22 cellular contexts compared by ENCODE assay signal in the genomic region with DNA sequence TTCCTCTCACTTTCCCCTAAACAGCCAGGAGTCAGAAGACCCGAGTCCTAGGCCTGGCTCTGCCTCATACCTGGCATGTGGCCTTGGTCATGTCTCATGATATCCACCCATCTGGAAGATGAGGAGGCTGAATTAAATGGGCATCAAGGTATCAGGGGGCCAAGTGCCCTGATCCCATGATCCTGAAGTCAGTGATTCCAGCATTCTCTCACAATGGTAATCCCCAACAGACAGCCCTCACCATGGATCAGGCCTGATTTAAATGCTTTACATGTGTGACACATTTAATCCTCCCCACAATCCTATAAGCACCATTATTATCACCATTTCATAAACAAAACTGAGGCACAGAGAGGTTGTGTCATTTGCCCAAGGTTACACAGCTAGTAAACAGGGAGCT.
"Had no signal": no experiment of that assay in that cellular context is flagged by ENCODE, and none has a peak within 500 bp of the region (broad histone marks: within the 10 kb centered on the region; RNA-seq: fewer than 3 reads in every experiment).

No MANE protein-coding gene starts in this region.

- H3K36me3 Mint-ChIP-seq: activated CD4-positive, alpha-beta memory T cell treated with anti-CD3 and anti-CD28 coated beads for 36 hours; activated naive CD8-positive, alpha-beta T cell; T-cell had no signal

- DNase-seq: activated CD4-positive, alpha-beta memory T cell treated with anti-CD3 and anti-CD28 coated beads for 36 hours; activated CD4-positive, alpha-beta T cell treated with anti-CD3 and anti-CD28 coated beads, Interleukin-2, amount 10 ng/mL, durations not matched to agents 7 days and 5 days; activated CD4-positive, CD25-positive, alpha-beta regulatory T cell; activated CD8-positive, alpha-beta memory T cell treated with anti-CD3 and anti-CD28 coated beads for 24 hours; activated effector memory CD4-positive, alpha-beta T cell treated with anti-CD3 and anti-CD28 coated beads, Interleukin-2, amount 50 U/mL, for 16 hours; activated naive CD4-positive, alpha-beta T cell treated with Interleukin-2 at 50 U/mL for 16 hours; activated T-cell treated with anti-CD3 and anti-CD28 coated beads, Interleukin-2, amount 50 U/mL, for 4 hours; amygdala; NCI-H1092; NCI-H1417; NCI-H1930; NCI-H2171; NCI-H2227 treated with DMSO at 0.1 percent for 48 hours; NCI-H446 treated with DMSO at 0.1 percent for 48 hours; NCI-H524 treated with DMSO at 0.1 percent for 48 hours; NCI-H748 treated with DMSO at 0.1 percent for 48 hours; SIG-M5; T-cell; T-helper 2 cell; T1000 had no signal

- H3K27me3 Mint-ChIP-seq: activated naive CD8-positive, alpha-beta T cell had no signal

- H3K27ac ChIP-seq: KMS-11 had no signal

- H3K4me3 Mint-ChIP-seq: activated CD4-positive, alpha-beta memory T cell treated with anti-CD3 and anti-CD28 coated beads for 36 hours; activated CD4-positive, alpha-beta T cell treated with anti-CD3 and anti-CD28 coated beads, Interleukin-2, amount 10 ng/mL, durations not matched to agents 7 days and 5 days; activated naive CD8-positive, alpha-beta T cell; activated T-cell treated with anti-CD3 and anti-CD28 coated beads, Interleukin-2, amount 50 U/mL, for 4 hours; T-cell had no signal

- H3K4me1 Mint-ChIP-seq: activated CD4-positive, alpha-beta T cell treated with anti-CD3 and anti-CD28 coated beads, Interleukin-2, amount 10 ng/mL, durations not matched to agents 7 days and 5 days had no signal

- H3K9me3 Mint-ChIP-seq: activated CD4-positive, alpha-beta memory T cell treated with anti-CD3 and anti-CD28 coated beads for 36 hours; activated CD4-positive, alpha-beta T cell treated with anti-CD3 and anti-CD28 coated beads, Interleukin-2, amount 10 ng/mL, durations not matched to agents 7 days and 5 days; activated T-cell treated with anti-CD3 and anti-CD28 coated beads, Interleukin-2, amount 50 U/mL, for 4 hours; T-cell had no signal

- H3K27ac Mint-ChIP-seq: activated CD4-positive, alpha-beta memory T cell treated with anti-CD3 and anti-CD28 coated beads for 36 hours; activated CD4-positive, alpha-beta T cell treated with anti-CD3 and anti-CD28 coated beads, Interleukin-2, amount 10 ng/mL, durations not matched to agents 7 days and 5 days; activated naive CD8-positive, alpha-beta T cell; T-cell had no signal
